Comparison of ENCODE assay signal across 2 cellular contexts in the genomic region with DNA sequence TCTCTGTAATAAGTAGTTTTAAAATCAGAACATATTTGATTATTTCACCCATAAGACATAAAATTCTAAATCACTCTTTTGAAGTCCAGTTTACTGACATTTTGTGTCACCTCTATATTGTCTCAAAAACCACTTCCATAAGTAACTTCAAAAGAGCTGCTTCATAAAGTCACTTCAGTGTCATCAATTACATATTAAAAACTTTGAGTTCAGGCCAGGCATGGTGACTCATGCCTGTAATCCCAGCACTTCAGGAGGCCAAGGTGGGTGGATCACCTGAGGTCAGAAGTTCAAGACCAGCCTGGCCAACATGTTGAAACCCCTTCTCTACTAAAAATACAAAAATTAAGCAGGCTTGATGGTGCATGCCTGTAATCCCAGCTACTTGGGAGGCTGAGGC. TPM values are rescaled to one million over a fixed set of nuclear protein-coding genes. Genes with fewer than 3 reads are reported as not detected.
"Had no signal": no experiment of that assay in that cellular context is flagged by ENCODE, and none has a peak within 500 bp of the region (broad histone marks: within the 10 kb centered on the region; RNA-seq: fewer than 3 reads in every experiment).

No MANE protein-coding gene starts in this region.

RNA-seq across cellular contexts. Expression of gene TACR3, which starts 53.0 kb away (rescaled TPM):
- total RNA-seq: G401, GM12878 had no signal
- polyA plus RNA-seq: GM12878 had no signal
